Comparison of ENCODE assay signal across 2 cellular contexts in the genomic region with DNA sequence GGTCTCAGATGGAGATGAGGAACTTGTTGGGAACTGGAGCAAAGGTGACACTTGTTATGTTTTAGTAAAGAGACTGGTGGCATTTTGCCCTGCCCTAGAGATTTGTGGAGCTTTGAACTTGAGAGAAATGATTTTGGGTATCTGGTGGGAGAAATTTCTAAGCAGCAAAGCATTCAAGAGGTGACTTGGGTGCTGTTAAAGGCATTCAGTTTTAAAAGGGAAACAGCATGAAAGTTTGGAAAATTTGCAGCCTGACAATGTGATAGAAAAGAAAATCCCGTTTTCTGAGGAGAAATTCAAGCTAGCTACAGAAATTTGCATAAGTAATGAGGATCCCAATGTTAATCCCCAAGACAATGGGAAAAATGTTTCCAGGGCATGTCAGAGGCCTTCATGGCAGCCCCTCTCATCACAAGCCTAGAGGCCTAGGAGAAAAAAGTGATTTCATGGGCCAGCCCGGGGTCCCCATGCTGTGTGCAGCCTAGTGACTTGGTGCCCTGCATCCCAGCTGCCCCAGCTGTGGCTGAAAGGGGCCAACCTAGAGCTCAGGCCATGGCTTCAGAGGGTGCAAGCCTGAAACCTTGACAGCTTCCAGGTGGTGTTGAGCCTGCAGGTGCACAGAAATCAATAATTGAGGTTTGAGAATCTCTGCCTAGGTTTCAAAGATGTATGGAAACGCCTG. TPM values are rescaled to one million over a fixed set of nuclear protein-coding genes. Genes with fewer than 3 reads are reported as not detected.
"Had no signal": no experiment of that assay in that cellular context is flagged by ENCODE, and none has a peak within 500 bp of the region (broad histone marks: within the 10 kb centered on the region; RNA-seq: fewer than 3 reads in every experiment).

No MANE protein-coding gene starts in this region.

RNA-seq across cellular contexts. Expression of a gene that starts 37.7 kb away (rescaled TPM):
- total RNA-seq: esophagus muscularis mucosa had no signal
- polyA plus RNA-seq: immature natural killer cell had no signal
